Comparison of ENCODE assay signal across 10 cellular contexts in the genomic region with DNA sequence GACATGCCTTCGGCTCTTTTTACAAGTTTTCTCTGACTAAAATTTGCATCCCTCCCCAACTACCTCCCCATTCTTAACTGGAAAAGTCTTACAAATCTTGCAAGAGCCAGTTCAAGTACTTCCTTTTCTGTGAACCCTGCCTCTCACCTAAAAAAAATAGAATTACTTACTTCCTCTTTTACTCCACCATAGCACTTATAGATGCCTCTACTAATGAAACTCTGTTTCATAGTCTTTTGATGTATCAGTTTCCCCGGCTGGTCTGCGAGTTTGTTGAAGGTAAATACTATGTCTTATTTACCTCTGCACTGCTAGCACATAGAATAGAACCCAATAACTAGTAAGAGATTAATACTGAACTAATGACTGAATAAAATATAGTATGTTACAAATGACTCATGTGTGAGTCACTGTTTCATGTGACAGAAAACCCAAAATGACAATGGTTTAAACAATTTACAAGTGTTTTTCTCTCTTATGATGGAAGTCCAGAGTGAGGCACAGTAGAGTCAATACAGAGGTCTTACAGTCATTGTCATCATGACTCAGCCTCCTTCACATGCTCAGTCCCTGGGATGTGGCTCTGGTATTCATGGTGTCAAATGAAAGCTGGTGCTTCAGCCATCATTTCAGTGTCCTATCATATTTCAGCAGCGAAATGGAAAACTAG.
DNase-seq lines count a peak whose midpoint lies in the region; ATAC-seq and FAIRE-seq lines count a peak whose summit lies in the region.
"Had no signal": no experiment of that assay in that cellular context is flagged by ENCODE, and none has a peak within 500 bp of the region (broad histone marks: within the 10 kb centered on the region; RNA-seq: fewer than 3 reads in every experiment).

No MANE protein-coding gene starts in this region.

- H3K4me3 ChIP-seq in small intestine (ENCODE audit: low read depth in 1 of 2, low read length in 2 of 2) = no peak overlapping the region
- H3K4me3 ChIP-seq: thoracic aorta had no signal

- no peaks in the 10 kb centered on the region for H3K9me3 ChIP-seq in small intestine (ENCODE audit: control insufficient read depth, low read depth)
- H3K9me3 ChIP-seq: thoracic aorta had no signal

- DNase-seq in NK-92 treated with Interleukin-12 subunit alpha and Interleukin-12 subunit beta, amount 100 ng/mL, for 24 hours (lab: John Stamatoyannopoulos, UW) = peak; percentile 1
- DNase-seq in NK-92 (lab: John Stamatoyannopoulos, UW; ENCODE audit: unreplicated experiment) = no peak
- DNase-seq in SKM-1 (lab: John Stamatoyannopoulos, UW; ENCODE audit: unreplicated experiment) = peak; percentile 82
- peak; percentile 4 for DNase-seq in stimulated activated naive B cell treated with anti-CD40 and anti-IgM and Interleukin-4, amounts not matched to agents 10 μg/mL and 1 μg/mL and 100 μg/mL, for 72 hours
- no peak for DNase-seq in activated CD8-positive, alpha-beta memory T cell treated with anti-CD3 and anti-CD28 coated beads, Interleukin-2, amount 50 U/mL, for 48 hours
- no peak for DNase-seq in NCI-H345 treated with DMSO at 0.1 percent for 48 hours (lab: John Stamatoyannopoulos, UW; ENCODE audit: unreplicated experiment)
- DNase-seq in small intestine = no peak

- no peaks in the 10 kb centered on the region for H3K36me3 ChIP-seq in small intestine (ENCODE audit: control insufficient read depth in 2 of 2, insufficient read depth in 2 of 2, low read length in 2 of 2)
- H3K36me3 ChIP-seq: thoracic aorta had no signal

- H3K27me3 Mint-ChIP-seq in stimulated activated naive B cell treated with anti-CD40 and anti-IgM and Interleukin-4, amounts not matched to agents 10 μg/mL and 1 μg/mL and 100 μg/mL, for 72 hours = no peaks in the 10 kb centered on the region

- H3K4me1 ChIP-seq in small intestine (ENCODE audit: control insufficient read depth in 2 of 2, insufficient read depth in 1 of 2, low read depth in 1 of 2, low read length in 1 of 2) = no peaks in the 10 kb centered on the region

- H3K9me3 Mint-ChIP-seq in stimulated activated naive B cell treated with anti-CD40 and anti-IgM and Interleukin-4, amounts not matched to agents 10 μg/mL and 1 μg/mL and 100 μg/mL, for 72 hours = no peaks in the 10 kb centered on the region
- H3K9me3 Mint-ChIP-seq: nephron had no signal

- no peak overlapping the region for H3K27ac ChIP-seq in small intestine (ENCODE audit: low read depth in 1 of 2, low read length in 1 of 2)
- H3K27ac ChIP-seq: thoracic aorta had no signal

- peak overlapping the region; percentile 88 for H3K27ac Mint-ChIP-seq in stimulated activated naive B cell treated with anti-CD40 and anti-IgM and Interleukin-4, amounts not matched to agents 10 μg/mL and 1 μg/mL and 100 μg/mL, for 72 hours
- H3K27ac Mint-ChIP-seq: nephron had no signal

- no peaks in the 10 kb centered on the region for H3K36me3 Mint-ChIP-seq in stimulated activated naive B cell treated with anti-CD40 and anti-IgM and Interleukin-4, amounts not matched to agents 10 μg/mL and 1 μg/mL and 100 μg/mL, for 72 hours

- WGBS in small intestine, 3 donors = 59 to 75% (median 65%) methylated on average over 4 of the region's 4 CpGs

- H3K27me3 ChIP-seq in small intestine (ENCODE audit: control insufficient read depth in 2 of 2, insufficient read depth in 2 of 2, low read length in 2 of 2) = no peaks in the 10 kb centered on the region

- FAIRE-seq in small intestine (lab: Jason Lieb, UNC) = no peak

- peak overlapping the region in 1 of 2 donors; percentile 31 for H3K4me3 Mint-ChIP-seq in stimulated activated naive B cell treated with anti-CD40 and anti-IgM and Interleukin-4, amounts not matched to agents 10 μg/mL and 1 μg/mL and 100 μg/mL, for 72 hours
- H3K4me3 Mint-ChIP-seq: nephron had no signal

- peaks cover 10 to 12% of the 10 kb centered on the region in 2 donors for H3K4me1 Mint-ChIP-seq in stimulated activated naive B cell treated with anti-CD40 and anti-IgM and Interleukin-4, amounts not matched to agents 10 μg/mL and 1 μg/mL and 100 μg/mL, for 72 hours

- ATAC-seq in HG03432 (IDR thresholded peaks at IDR 0.05; ENCODE audit: unreplicated experiment) = peak; percentile 81
- peak; percentile 90 to 92 for ATAC-seq in stimulated activated naive B cell treated with anti-CD40 and anti-IgM and Interleukin-4, amounts not matched to agents 10 μg/mL and 1 μg/mL and 100 μg/mL, for 72 hours (replicated peaks)

Comparison
In these comparisons a context has a peak if more than half of its experiments do, and no peak if none do; other contexts are left out.
1. DNase-seq: peak in NK-92 treated with Interleukin-12 subunit alpha and Interleukin-12 subunit beta, amount 100 ng/mL, for 24 hours (single experiment), SKM-1 (single experiment) and stimulated activated naive B cell treated with anti-CD40 and anti-IgM and Interleukin-4, amounts not matched to agents 10 μg/mL and 1 μg/mL and 100 μg/mL, for 72 hours (single experiment); none in NK-92 (single experiment), activated CD8-positive, alpha-beta memory T cell treated with anti-CD3 and anti-CD28 coated beads, Interleukin-2, amount 50 U/mL, for 48 hours (single experiment), NCI-H345 treated with DMSO at 0.1 percent for 48 hours (single experiment) and small intestine (single experiment).